In the genomic region with DNA sequence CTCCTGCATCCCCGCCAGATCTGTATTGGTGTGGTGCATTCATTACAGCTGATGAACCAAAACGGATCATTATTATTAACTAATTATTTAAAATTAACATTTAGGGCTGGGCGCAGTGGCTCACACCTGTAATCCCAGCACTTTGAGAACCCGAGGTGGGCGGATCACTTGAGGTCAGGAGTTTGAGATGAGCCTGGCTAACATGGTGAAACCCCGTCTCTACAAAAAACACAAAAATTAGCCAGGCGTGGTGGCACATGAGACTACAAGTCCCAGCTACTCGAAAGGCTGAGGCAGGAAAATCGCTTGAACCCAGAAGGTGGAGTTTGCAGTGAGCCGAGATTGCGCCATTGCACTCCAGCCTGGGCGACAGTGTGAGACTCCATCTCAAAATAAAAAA, we compare ENCODE assay signal across 1 cellular context. TPM values are rescaled to one million over a fixed set of nuclear protein-coding genes. Genes with fewer than 3 reads are reported as not detected.
"Had no signal": no experiment of that assay in that cellular context is flagged by ENCODE, and none has a peak within 500 bp of the region (broad histone marks: within the 10 kb centered on the region; RNA-seq: fewer than 3 reads in every experiment).

No MANE protein-coding gene starts in this region.

RNA-seq across cellular contexts. Expression of gene RIPK4, which starts 18.4 kb away (rescaled TPM):
- total RNA-seq: LHCN-M2 had no signal
